In the genomic region with DNA sequence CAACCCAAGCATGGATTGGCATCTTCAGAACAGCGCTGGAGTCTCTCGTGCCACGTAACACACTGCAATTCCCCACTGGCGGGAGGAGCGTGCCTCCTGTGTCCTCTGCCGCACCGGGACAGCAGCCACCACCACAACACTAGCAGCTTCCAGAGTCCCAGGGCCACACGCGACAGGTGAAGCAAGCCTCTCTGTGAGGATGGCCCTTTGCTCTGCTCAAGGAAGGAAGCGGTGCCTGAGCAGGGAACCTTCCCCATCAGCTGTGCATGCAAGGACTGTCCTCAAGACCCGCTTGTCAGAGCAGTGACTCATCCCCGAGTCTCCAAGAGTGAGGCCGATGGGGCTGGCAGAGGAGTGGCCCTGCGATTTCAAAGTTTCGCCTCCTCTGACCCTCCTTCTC, we compare ENCODE assay signal across 23 cellular contexts. TPM values are rescaled to one million over a fixed set of nuclear protein-coding genes. Genes with fewer than 3 reads are reported as not detected.
A peak's percentile ranks its signal among the peaks of the same experiment; 100 is the strongest.
DNase-seq lines count a peak whose midpoint lies in the region; ATAC-seq, FAIRE-seq and TF ChIP-seq lines count a peak whose summit lies in the region.
"Had no signal": no experiment of that assay in that cellular context is flagged by ENCODE, and none has a peak within 500 bp of the region (broad histone marks: within the 10 kb centered on the region; RNA-seq: fewer than 3 reads in every experiment).

No MANE protein-coding gene starts in this region.

- peaks cover 13% of the 10 kb centered on the region for H3K27me3 Mint-ChIP-seq in activated CD4-positive, alpha-beta T cell treated with anti-CD3 and anti-CD28 coated beads, Interleukin-2, amount 10 ng/mL, durations not matched to agents 24 days and 14 days

- H3K27ac ChIP-seq in heart left ventricle: no peak overlapping the region
- H3K27ac ChIP-seq: 22Rv1, pancreas had no signal

- DNase-seq in cardiac septum (ENCODE audit: low spot score) (peak; percentile 56), heart left ventricle (no peak), RPMI8226 (peak; percentile 7), iPS-NIHi7 (ENCODE audit: extremely low spot score) (peak; percentile 31), D721Med (ENCODE audit: insufficient read length, low spot score) (no peak)
- no peak for DNase-seq in activated CD4-positive, alpha-beta T cell treated with anti-CD3 and anti-CD28 coated beads, Interleukin-2, amount 10 ng/mL, durations not matched to agents 24 days and 14 days
- DNase-seq in stimulated activated CD4-positive, alpha-beta T cell treated with anti-CD3 and anti-CD28 coated beads, Interleukin-12 subunit alpha, Interleukin-12 subunit beta, amount 100 ng/mL, for 4 hours: no peak
- DNase-seq: activated CD4-positive, alpha-beta T cell treated with anti-CD3 and anti-CD28 coated beads, Interleukin-2, amount 50 U/mL, for 1 hour; activated naive CD4-positive, alpha-beta T cell; activated T-cell treated with anti-CD3 and anti-CD28 coated beads, Interleukin-2, amount 50 U/mL, for 72 hours; CD4-positive, CD25-positive, alpha-beta regulatory T cell; effector CD8-positive, alpha-beta T cell; glutamatergic neuron; NCI-H1417 treated with DMSO at 0.1 percent for 48 hours; NCI-H2081; NCI-H774; pancreas had no signal

- TF ChIP-seq POLR2A in heart left ventricle (IDR thresholded peaks at IDR 0.05): no peak

- no peaks in the 10 kb centered on the region for H3K36me3 ChIP-seq in heart left ventricle
- H3K36me3 ChIP-seq: pancreas had no signal

- H3K27ac Mint-ChIP-seq in activated CD4-positive, alpha-beta T cell treated with anti-CD3 and anti-CD28 coated beads, Interleukin-2, amount 10 ng/mL, durations not matched to agents 24 days and 14 days: no peak overlapping the region
- H3K27ac Mint-ChIP-seq: activated T-cell treated with anti-CD3 and anti-CD28 coated beads, Interleukin-2, amount 50 U/mL, for 72 hours; CD4-positive, CD25-positive, alpha-beta regulatory T cell; stimulated activated effector memory CD8-positive, alpha-beta T cell treated with anti-CD3 and anti-CD28 coated beads, Interleukin-12 subunit alpha, Interleukin-12 subunit beta, amount 100 ng/mL, for 72 hours had no signal

- H3K9me3 Mint-ChIP-seq in activated CD4-positive, alpha-beta T cell treated with anti-CD3 and anti-CD28 coated beads, Interleukin-2, amount 10 ng/mL, durations not matched to agents 24 days and 14 days: no peaks in the 10 kb centered on the region
- H3K9me3 Mint-ChIP-seq: activated T-cell treated with anti-CD3 and anti-CD28 coated beads, Interleukin-2, amount 50 U/mL, for 72 hours; CD4-positive, CD25-positive, alpha-beta regulatory T cell; stimulated activated effector memory CD8-positive, alpha-beta T cell treated with anti-CD3 and anti-CD28 coated beads, Interleukin-12 subunit alpha, Interleukin-12 subunit beta, amount 100 ng/mL, for 72 hours had no signal

- H3K4me1 Mint-ChIP-seq in activated CD4-positive, alpha-beta T cell treated with anti-CD3 and anti-CD28 coated beads, Interleukin-2, amount 10 ng/mL, durations not matched to agents 24 days and 14 days: peaks cover under 1% of the 10 kb centered on the region
- H3K4me1 Mint-ChIP-seq: stimulated activated effector memory CD8-positive, alpha-beta T cell treated with anti-CD3 and anti-CD28 coated beads, Interleukin-12 subunit alpha, Interleukin-12 subunit beta, amount 100 ng/mL, for 72 hours had no signal

- intact Hi-C loops in cardiac septum (cut with DNase I) (no loop called here), heart left ventricle (cut with DNase I) (no loop called here)
- intact Hi-C loops in activated CD4-positive, alpha-beta T cell treated with anti-CD3 and anti-CD28 coated beads, Interleukin-2, amount 10 ng/mL, durations not matched to agents 24 days and 14 days (cut with micrococcal nuclease): no loop called here

- ATAC-seq in heart left ventricle (no peak), HG03457 (IDR thresholded peaks at IDR 0.05; ENCODE audit: unreplicated experiment) (no peak)
- ATAC-seq: activated T-cell treated with anti-CD3 and anti-CD28 coated beads, Interleukin-2, amount 50 U/mL, for 72 hours; pancreas; Right ventricle myocardium inferior; stimulated activated effector memory CD8-positive, alpha-beta T cell treated with anti-CD3 and anti-CD28 coated beads, Interleukin-12 subunit alpha, Interleukin-12 subunit beta, amount 100 ng/mL, for 72 hours had no signal

- H3K4me1 ChIP-seq in heart left ventricle: peaks cover 0 to 5% (median 0%) of the 10 kb centered on the region in 12 donors
- H3K4me1 ChIP-seq: pancreas had no signal

- H3K4me3 Mint-ChIP-seq in activated CD4-positive, alpha-beta T cell treated with anti-CD3 and anti-CD28 coated beads, Interleukin-2, amount 10 ng/mL, durations not matched to agents 24 days and 14 days: no peak overlapping the region
- H3K4me3 Mint-ChIP-seq: activated T-cell treated with anti-CD3 and anti-CD28 coated beads, Interleukin-2, amount 50 U/mL, for 72 hours; CD4-positive, CD25-positive, alpha-beta regulatory T cell; stimulated activated effector memory CD8-positive, alpha-beta T cell treated with anti-CD3 and anti-CD28 coated beads, Interleukin-12 subunit alpha, Interleukin-12 subunit beta, amount 100 ng/mL, for 72 hours had no signal

- H3K36me3 Mint-ChIP-seq in activated CD4-positive, alpha-beta T cell treated with anti-CD3 and anti-CD28 coated beads, Interleukin-2, amount 10 ng/mL, durations not matched to agents 24 days and 14 days (ENCODE audit: low read depth): no peaks in the 10 kb centered on the region
- H3K36me3 Mint-ChIP-seq: CD4-positive, CD25-positive, alpha-beta regulatory T cell; stimulated activated effector memory CD8-positive, alpha-beta T cell treated with anti-CD3 and anti-CD28 coated beads, Interleukin-12 subunit alpha, Interleukin-12 subunit beta, amount 100 ng/mL, for 72 hours had no signal

- FAIRE-seq in D721Med (lab: Jason Lieb, UNC): no peak
- FAIRE-seq: GM12891, pancreas had no signal

- H3K27me3 ChIP-seq in heart left ventricle: no peaks in the 10 kb centered on the region
- H3K27me3 ChIP-seq: pancreas had no signal

- H3K4me3 ChIP-seq in heart left ventricle: no peak overlapping the region
- H3K4me3 ChIP-seq: lung, pancreas had no signal

- WGBS in heart left ventricle, 4 donors: 93 to 96% (median 95%) methylated on average over 10 to 15 of the region's 15 CpGs

- no peaks in the 10 kb centered on the region for H3K9me3 ChIP-seq in heart left ventricle
- H3K9me3 ChIP-seq: pancreas had no signal

- TF ChIP-seq CTCF in heart left ventricle (IDR thresholded peaks at IDR 0.05) (no peak), D721Med (IDR thresholded peaks at IDR 0.05; ENCODE audit: insufficient read depth, missing control alignments) (no peak)

RNA-seq across cellular contexts. Expression of gene TTC32, which starts 44.0 kb away (rescaled TPM):
- total RNA-seq in cardiac septum (7.5 TPM), heart left ventricle (1 to 10 TPM; 2.6 to 9.8 (median 6.3) TPM)
- polyA plus RNA-seq in heart left ventricle: 10 to 100 TPM in 1 of 2 donors, 1 to 10 TPM in 1; 6.3 to 10.3 TPM
- 10.5 and 11.0 TPM in 2 replicates for total RNA-seq in activated CD4-positive, alpha-beta T cell treated with anti-CD3 and anti-CD28 coated beads, Interleukin-2, amount 10 ng/mL, durations not matched to agents 24 days and 14 days

Comparison
In these comparisons a context has a peak if more than half of its experiments do, and no peak if none do; other contexts are left out.
1. DNase-seq: peak in cardiac septum (single experiment), RPMI8226 (single experiment) and iPS-NIHi7 (single experiment); none in heart left ventricle (0 of 5), activated CD4-positive, alpha-beta T cell treated with anti-CD3 and anti-CD28 coated beads, Interleukin-2, amount 10 ng/mL, durations not matched to agents 24 days and 14 days (single experiment), D721Med (single experiment) and stimulated activated CD4-positive, alpha-beta T cell treated with anti-CD3 and anti-CD28 coated beads, Interleukin-12 subunit alpha, Interleukin-12 subunit beta, amount 100 ng/mL, for 4 hours (single experiment).